In genomic region chr15:99279290-99279689, GRCh38 we compare ENCODE assay signal across 25 cellular contexts.
A peak's percentile ranks its signal among the peaks of the same experiment; 100 is the strongest.
DNase-seq lines count a peak whose midpoint lies in the region; ATAC-seq and TF ChIP-seq lines count a peak whose summit lies in the region.
"Had no signal": no experiment of that assay in that cellular context is flagged by ENCODE, and none has a peak within 500 bp of the region (broad histone marks: within the 10 kb centered on the region; RNA-seq: fewer than 3 reads in every experiment).

No MANE protein-coding gene starts in this region.

- H3K36me3 ChIP-seq in BLaER1 = no peaks in the 10 kb centered on the region
- H3K36me3 ChIP-seq in DND-41 (ENCODE audit: insufficient read depth, low read length) = peaks cover 4% of the 10 kb centered on the region; the same call in 1 of the 2 replicates
- H3K36me3 ChIP-seq: cardiac muscle cell, tibial artery, WERI-Rb-1 had no signal

- H4K20me1 ChIP-seq in BLaER1 (no peaks in the 10 kb centered on the region), DND-41 (ENCODE audit: insufficient read depth, low read length) (no peaks in the 10 kb centered on the region)

- H3K27ac ChIP-seq in BLaER1 (peak overlapping the region; percentile 81), DND-41 (ENCODE audit: low read length) (peak overlapping the region; percentile 95)
- H3K27ac ChIP-seq: cardiac muscle cell, tibial artery, WERI-Rb-1 had no signal

- H3K9me3 Mint-ChIP-seq in activated naive CD8-positive, alpha-beta T cell (ENCODE audit: low read depth) = no peaks in the 10 kb centered on the region
- H3K9me3 Mint-ChIP-seq: CD8-positive, alpha-beta T cell; stimulated activated naive B cell treated with anti-CD40 and anti-IgM and Interleukin-4, amounts not matched to agents 10 μg/mL and 1 μg/mL and 100 μg/mL, for 72 hours had no signal

- H3K4me1 ChIP-seq in BLaER1 = peaks cover 69% of the 10 kb centered on the region
- peaks cover 90% of the 10 kb centered on the region for H3K4me1 ChIP-seq in DND-41 (ENCODE audit: insufficient read depth, low read length)

- peaks cover 54% of the 10 kb centered on the region for H3K79me2 ChIP-seq in DND-41 (ENCODE audit: insufficient read depth, low read length)

- no peak for TF ChIP-seq CTCF in DND-41 (IDR thresholded peaks at IDR 0.05; ENCODE audit: borderline replicate concordance, extremely low read depth, low read length, poor library complexity, severe bottlenecking)
- no peak for TF ChIP-seq CTCF in NB4 (IDR thresholded peaks at IDR 0.05; ENCODE audit: low read depth, low read length)

- H3K9me3 ChIP-seq in BLaER1 = peaks cover 3% of the 10 kb centered on the region; the same call in 1 of the 2 replicates
- no peaks in the 10 kb centered on the region for H3K9me3 ChIP-seq in DND-41 (ENCODE audit: insufficient read depth, low read length, severe bottlenecking)
- H3K9me3 ChIP-seq: tibial artery had no signal

- no peak overlapping the region for H3K4me3 Mint-ChIP-seq in activated naive CD8-positive, alpha-beta T cell
- H3K4me3 Mint-ChIP-seq: CD8-positive, alpha-beta T cell; stimulated activated naive B cell treated with anti-CD40 and anti-IgM and Interleukin-4, amounts not matched to agents 10 μg/mL and 1 μg/mL and 100 μg/mL, for 72 hours had no signal

- H3K36me3 Mint-ChIP-seq in activated naive CD8-positive, alpha-beta T cell = peaks cover 11% of the 10 kb centered on the region

- TF ChIP-seq POLR2A in NB4 (IDR thresholded peaks at IDR 0.05; ENCODE audit: extremely low read depth, insufficient read length) = no peak

- H3K27me3 ChIP-seq in BLaER1 (no peaks in the 10 kb centered on the region), DND-41 (ENCODE audit: insufficient read depth, low read length, poor library complexity) (no peaks in the 10 kb centered on the region)
- H3K27me3 ChIP-seq: cardiac muscle cell, tibial artery had no signal

- H3K4me2 ChIP-seq in BLaER1 (peak overlapping the region; percentile 62), DND-41 (ENCODE audit: insufficient read depth, low read length) (peak overlapping the region; percentile 62)

- no peak overlapping the region for H2AFZ ChIP-seq in DND-41 (ENCODE audit: low read depth, low read length)

- DNase-seq in DND-41 = peak; percentile 77
- DNase-seq in NB4 (ENCODE audit: low read depth) = peak; percentile 33
- DNase-seq in HPDE6-E6E7 (ENCODE audit: extremely low spot score) = no peak
- no peak for DNase-seq in NCI-H1694 (lab: John Stamatoyannopoulos, UW)
- DNase-seq: activated effector memory CD4-positive, alpha-beta T cell treated with anti-CD3 and anti-CD28 coated beads, Interleukin-2, amount 50 U/mL, for 16 hours; anterior cingulate cortex; CD8-positive, alpha-beta T cell; cortex of kidney; GDM1; KBM-7; mammary epithelial cell; NCI-H1092 treated with DMSO at 0.1 percent for 48 hours; NCI-H2029; NCI-H345; NCI-H82; SIG-M5; small intestine; stimulated activated CD4-positive, alpha-beta T cell treated with anti-CD3 and anti-CD28 coated beads, Interleukin-2, amount 100 ng/mL, for 24 hours; stimulated activated naive B cell treated with anti-CD40 and anti-IgM and Interleukin-4, amounts not matched to agents 10 μg/mL and 1 μg/mL and 100 μg/mL, for 72 hours; tibial artery; WERI-Rb-1 had no signal

- no peaks in the 10 kb centered on the region for H3K27me3 Mint-ChIP-seq in activated naive CD8-positive, alpha-beta T cell
- H3K27me3 Mint-ChIP-seq: stimulated activated naive B cell treated with anti-CD40 and anti-IgM and Interleukin-4, amounts not matched to agents 10 μg/mL and 1 μg/mL and 100 μg/mL, for 72 hours had no signal

- H3K4me3 ChIP-seq in BLaER1 (peak overlapping the region; percentile 32; the same call in 1 of the 2 replicates), DND-41 (ENCODE audit: low read depth in 1 of 2, low read length in 2 of 2) (peak overlapping the region in 1 of 2 experiments; percentile 45; a peak in 2 of 4 replicates), NB4 (ENCODE audit: low read depth, low read length) (no peak overlapping the region)
- H3K4me3 ChIP-seq: cardiac muscle cell, tibial artery had no signal

- H3K4me1 Mint-ChIP-seq in activated naive CD8-positive, alpha-beta T cell (ENCODE audit: low read depth) = peaks cover 17% of the 10 kb centered on the region

- ATAC-seq in DND-41 (ENCODE audit: insufficient read depth, low read depth) = peak; percentile 95
- ATAC-seq in HG03095 (IDR thresholded peaks at IDR 0.05; ENCODE audit: unreplicated experiment) = no peak
- ATAC-seq: CD8-positive, alpha-beta T cell; stimulated activated naive B cell treated with anti-CD40 and anti-IgM and Interleukin-4, amounts not matched to agents 10 μg/mL and 1 μg/mL and 100 μg/mL, for 72 hours had no signal

- H3K27ac Mint-ChIP-seq in activated naive CD8-positive, alpha-beta T cell = peak overlapping the region; percentile 55
- H3K27ac Mint-ChIP-seq: CD8-positive, alpha-beta T cell; stimulated activated naive B cell treated with anti-CD40 and anti-IgM and Interleukin-4, amounts not matched to agents 10 μg/mL and 1 μg/mL and 100 μg/mL, for 72 hours had no signal

- H3K9ac ChIP-seq in BLaER1 (peak overlapping the region; percentile 55), DND-41 (ENCODE audit: low read depth, low read length) (peak overlapping the region; percentile 58)

Comparison
In these comparisons a context has a peak if more than half of its experiments do, and no peak if none do; other contexts are left out.
1. DNase-seq: peak in DND-41 (single experiment) and NB4 (single experiment); none in HPDE6-E6E7 (single experiment) and NCI-H1694 (single experiment).